ENCODE assay signal across 20 cellular contexts in the genomic region with DNA sequence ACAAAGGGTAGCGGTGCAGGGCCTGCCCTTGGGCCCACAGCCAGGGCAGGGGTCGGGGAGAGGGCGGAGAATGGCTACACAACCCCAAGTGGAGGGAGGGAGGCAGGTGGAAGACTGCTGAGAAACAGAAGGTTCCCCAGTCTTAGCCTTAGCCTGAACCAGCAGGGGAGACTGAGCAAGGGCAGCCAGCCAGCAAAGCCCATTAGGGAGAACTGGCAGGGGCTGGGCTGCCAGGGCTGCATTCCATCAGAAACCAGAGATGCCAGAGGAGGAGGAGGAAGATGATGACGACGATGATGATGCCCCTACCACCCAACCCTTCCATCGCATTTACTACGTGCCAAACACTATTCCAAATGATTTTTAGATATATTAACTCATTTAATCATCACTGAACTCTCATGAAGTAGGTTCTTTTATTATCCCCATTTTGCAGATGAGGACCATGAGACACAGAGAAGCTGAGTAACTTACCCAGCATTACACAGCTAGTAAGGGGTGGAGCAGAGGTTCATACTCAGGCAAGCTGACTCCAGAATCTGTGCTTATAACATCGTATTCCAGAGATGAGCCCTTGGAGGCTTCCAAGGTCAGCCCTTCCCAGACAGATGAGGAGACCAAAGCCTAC. TPM values are rescaled to one million over a fixed set of nuclear protein-coding genes. Genes with fewer than 3 reads are reported as not detected.
DNase-seq lines count a peak whose midpoint lies in the region; ATAC-seq, FAIRE-seq and TF ChIP-seq lines count a peak whose summit lies in the region.
"Had no signal": no experiment of that assay in that cellular context is flagged by ENCODE, and none has a peak within 500 bp of the region (broad histone marks: within the 10 kb centered on the region; RNA-seq: fewer than 3 reads in every experiment).

No MANE protein-coding gene starts in this region.

- H3K4me3 ChIP-seq in GM12864 (ENCODE audit: low read depth, low read length) (peak overlapping the region; percentile 11), OCI-LY3 (ENCODE audit: low read length) (peak overlapping the region; percentile 32; the same call in 1 of the 2 replicates), spleen (peak overlapping the region in 1 of 8 donors; percentile 94)
- H3K4me3 ChIP-seq: esophagus muscularis mucosa, ovary, transverse colon had no signal

- no peak overlapping the region for H2AFZ ChIP-seq in OCI-LY3 (ENCODE audit: low read depth, low read length)

- TF ChIP-seq CTCF in GM12864 (IDR thresholded peaks at IDR 0.05; ENCODE audit: low read depth, low read length, missing control alignments), result no peak
- TF ChIP-seq CTCF in OCI-LY3 (IDR thresholded peaks at IDR 0.05; ENCODE audit: low read depth, low read length), result no peak
- TF ChIP-seq CTCF in spleen (IDR thresholded peaks at IDR 0.05 in 8 of 11, conservative IDR thresholded peaks at IDR 0.05 in 3 of 11), result no peak

- intact Hi-C loops in spleen (cut with DNase I; ENCODE audit: low total_unique reads), result no loop called here

- H3K4me2 ChIP-seq in OCI-LY3 (ENCODE audit: low read length), result peak overlapping the region; percentile 34

- H3K79me2 ChIP-seq in OCI-LY3 (ENCODE audit: low read length), result peaks cover 100% of the 10 kb centered on the region

- no peak for FAIRE-seq in GM12892 (lab: Jason Lieb, UNC)
- FAIRE-seq: GM19239 had no signal

- H3K9ac ChIP-seq in OCI-LY3 (ENCODE audit: low read length), result no peak overlapping the region

- H3K27me3 ChIP-seq in OCI-LY3 (ENCODE audit: low read depth, low read length) (no peaks in the 10 kb centered on the region), spleen (replicated peaks in 1 of 7) (no peaks in the 10 kb centered on the region)
- H3K27me3 ChIP-seq: brain microvascular endothelial cell, ovary, transverse colon had no signal

- no peak for TF ChIP-seq POLR2A in spleen (IDR thresholded peaks at IDR 0.05)
- TF ChIP-seq POLR2A in GM12892 (IDR thresholded peaks at IDR 0.05; ENCODE audit: low read depth, low read length), result no peak

- no peak for ATAC-seq in HG02870 (IDR thresholded peaks at IDR 0.05; ENCODE audit: unreplicated experiment)

- H3K9me3 ChIP-seq in OCI-LY3 (ENCODE audit: insufficient read depth, low read length) (no peaks in the 10 kb centered on the region), spleen (no peaks in the 10 kb centered on the region)
- H3K9me3 ChIP-seq: esophagus muscularis mucosa, ovary, transverse colon had no signal

- peaks cover 95% of the 10 kb centered on the region for H3K36me3 ChIP-seq in OCI-LY3 (replicated peaks; ENCODE audit: low read depth, low read length)
- H3K36me3 ChIP-seq in spleen, result peaks cover 0 to 63% (median 0%) of the 10 kb centered on the region in 6 donors
- H3K36me3 ChIP-seq: brain microvascular endothelial cell, esophagus muscularis mucosa, ovary, transverse colon had no signal

- DNase-seq in GM12864 (ENCODE audit: low read depth) (no peak), spleen (no peak), GM12892 (ENCODE audit: insufficient read length) (no peak)
- no peak for DNase-seq in stimulated activated CD4-positive, alpha-beta T cell treated with anti-CD3 and anti-CD28 coated beads, Interleukin-1b, Interleukin-23, amount 100 ng/mL, for 48 hours
- DNase-seq: activated CD8-positive, alpha-beta memory T cell treated with anti-CD3 and anti-CD28 coated beads, Interleukin-2, amount 50 U/mL, for 48 hours; activated naive CD4-positive, alpha-beta T cell treated with Interleukin-2 at 50 U/mL for 16 hours; brain microvascular endothelial cell; MV-4-11; NCI-H2081; NCI-H524 treated with DMSO at 0.1 percent for 48 hours; ovary; stimulated activated CD4-positive, alpha-beta T cell treated with anti-CD3 and anti-CD28 coated beads, Interleukin-4, amount 100 ng/mL, for 24 hours; transverse colon had no signal

- H3K27ac ChIP-seq in OCI-LY3 (ENCODE audit: low read length), result peak overlapping the region; percentile 14; the same call in 1 of the 2 replicates
- peak overlapping the region; percentile 99 for H3K27ac ChIP-seq in cingulate gyrus (ENCODE audit: low read depth, low read length)
- H3K27ac ChIP-seq in spleen, result peak overlapping the region; percentile 14 to 97 (median 82)
- H3K27ac ChIP-seq: brain microvascular endothelial cell, esophagus muscularis mucosa, transverse colon had no signal

- H3K4me1 ChIP-seq in OCI-LY3 (ENCODE audit: low read length) (peaks cover 97% of the 10 kb centered on the region), spleen (peaks cover 79 to 100% (median 99%) of the 10 kb centered on the region in 6 donors)
- H3K4me1 ChIP-seq: transverse colon had no signal

- peaks cover 100% of the 10 kb centered on the region for H4K20me1 ChIP-seq in OCI-LY3 (ENCODE audit: insufficient read depth, low read length)

- WGBS in spleen, 5 donors, result 53 to 80% (median 69%) methylated on average over 7 to 8 of the region's 8 CpGs

RNA-seq across cellular contexts. Expression of gene SEMA7A, which starts 8.7 kb away (rescaled TPM):
- total RNA-seq in spleen, result 100 to 1,000 TPM in 5 of 7 donors, 10 to 100 TPM in 2; 74.9 to 150 (median 132) TPM
- polyA plus RNA-seq in spleen, result 100 to 1,000 TPM in 1 of 3 donors, 10 to 100 TPM in 2; 41.6 to 154 (median 78.4) TPM
- polyA plus RNA-seq in GM12892 (2012; ENCODE audit: missing spikeins), result 61.4 TPM

RNA-seq across cellular contexts. Expression of gene UBL7, which starts 35.9 kb away (rescaled TPM):
- 10 to 100 TPM; 37.4 to 83.9 (median 47.8) TPM for total RNA-seq in spleen
- polyA plus RNA-seq in spleen, result 10 to 100 TPM; 36.9 to 58.2 (median 42.3) TPM
- 62.5 TPM for polyA plus RNA-seq in GM12892 (2012; ENCODE audit: missing spikeins)

RNA-seq across cellular contexts. Expression of gene CYP11A1, which starts 57.6 kb away (rescaled TPM):
- 10 to 100 TPM in 1 of 7 donors, 1 to 10 TPM in 6; 3.2 to 14.3 (median 5.0) TPM for total RNA-seq in spleen
- 1 to 10 TPM; 1.6 to 3.6 (median 1.7) TPM for polyA plus RNA-seq in spleen
- polyA plus RNA-seq in GM12892 (2012; ENCODE audit: missing spikeins), result 1.5 TPM
- total RNA-seq: OCI-LY7, SK-MEL-5 had no signal

Comparison
In these comparisons a context has a peak if more than half of its experiments do, and no peak if none do; other contexts are left out.
1. H3K27ac ChIP-seq: peak in every context shown above with its lines; median percentile 99 in cingulate gyrus; 82 in spleen; 14 in OCI-LY3.